Comparison of ENCODE assay signal across 8 cellular contexts in genomic region chr11:87036756-87037449, GRCh38. TPM values are rescaled to one million over a fixed set of nuclear protein-coding genes. Genes with fewer than 3 reads are reported as not detected.
A peak's percentile ranks its signal among the peaks of the same experiment; 100 is the strongest.
DNase-seq lines count a peak whose midpoint lies in the region; ATAC-seq and TF ChIP-seq lines count a peak whose summit lies in the region.

No MANE protein-coding gene starts in this region.

- no peaks in the 10 kb centered on the region for H3K9me3 Mint-ChIP-seq in stimulated activated naive CD8-positive, alpha-beta T cell treated with anti-CD3 and anti-CD28 coated beads, Interleukin-15, Interleukin-2, amounts not matched to agents 100 ng/mL and 50 ng/mL, for 24 hours
- no peaks in the 10 kb centered on the region for H3K9me3 Mint-ChIP-seq in activated naive CD4-positive, alpha-beta T cell treated with anti-CD3 and anti-CD28 coated beads, Interleukin-2, amount 50 U/mL, for 24 hours

- H3K79me2 ChIP-seq in smooth muscle cell (ENCODE audit: low read depth) = peaks cover 36% of the 10 kb centered on the region

- H3K9me3 ChIP-seq in iPS-15b (ENCODE audit: control insufficient read depth, insufficient read depth, low read length) = no peaks in the 10 kb centered on the region
- H3K9me3 ChIP-seq in smooth muscle cell (replicated peaks; ENCODE audit: low read depth) = no peaks in the 10 kb centered on the region

- H3K4me3 ChIP-seq in iPS-15b (ENCODE audit: low read depth, low read length) (peak overlapping the region; percentile 78), smooth muscle cell (peak overlapping the region; percentile 97)

- H3K9ac ChIP-seq in iPS-15b (ENCODE audit: low read depth, low read length) (peak overlapping the region; percentile 74), smooth muscle cell (ENCODE audit: low read depth) (peak overlapping the region; percentile 56)

- H3K27me3 Mint-ChIP-seq in stimulated activated naive CD8-positive, alpha-beta T cell treated with anti-CD3 and anti-CD28 coated beads, Interleukin-15, Interleukin-2, amounts not matched to agents 100 ng/mL and 50 ng/mL, for 24 hours = no peaks in the 10 kb centered on the region
- no peaks in the 10 kb centered on the region for H3K27me3 Mint-ChIP-seq in activated naive CD4-positive, alpha-beta T cell treated with anti-CD3 and anti-CD28 coated beads, Interleukin-2, amount 50 U/mL, for 24 hours

- H3K36me3 ChIP-seq in iPS-15b (ENCODE audit: control insufficient read depth, insufficient read depth, low read length) = no peaks in the 10 kb centered on the region
- no peaks in the 10 kb centered on the region for H3K36me3 ChIP-seq in smooth muscle cell (ENCODE audit: low read depth)

- peak overlapping the region; percentile 2 for H3K27ac ChIP-seq in smooth muscle cell (ENCODE audit: low read depth)

- peak overlapping the region; percentile 24 for H3K27ac Mint-ChIP-seq in stimulated activated naive CD8-positive, alpha-beta T cell treated with anti-CD3 and anti-CD28 coated beads, Interleukin-15, Interleukin-2, amounts not matched to agents 100 ng/mL and 50 ng/mL, for 24 hours
- H3K27ac Mint-ChIP-seq in activated naive CD4-positive, alpha-beta T cell treated with anti-CD3 and anti-CD28 coated beads, Interleukin-2, amount 50 U/mL, for 24 hours = no peak overlapping the region

- H3F3A ChIP-seq in smooth muscle cell (ENCODE audit: low read depth) = peaks cover 6% of the 10 kb centered on the region

- TF ChIP-seq CTCF in smooth muscle cell (IDR thresholded peaks at IDR 0.05; ENCODE audit: borderline replicate concordance, insufficient read depth, poor library complexity, severe bottlenecking) = no peak

- H2AFZ ChIP-seq in smooth muscle cell (ENCODE audit: low read depth) = peak overlapping the region; percentile 89

- H3K4me3 Mint-ChIP-seq in stimulated activated naive CD8-positive, alpha-beta T cell treated with anti-CD3 and anti-CD28 coated beads, Interleukin-15, Interleukin-2, amounts not matched to agents 100 ng/mL and 50 ng/mL, for 24 hours = peak overlapping the region; percentile 98
- H3K4me3 Mint-ChIP-seq in activated naive CD4-positive, alpha-beta T cell treated with anti-CD3 and anti-CD28 coated beads, Interleukin-2, amount 50 U/mL, for 24 hours = peak overlapping the region; percentile 98

- no peaks in the 10 kb centered on the region for H4K20me1 ChIP-seq in smooth muscle cell (ENCODE audit: low read depth)

- 24% methylated on average over 10 of the region's 10 CpGs for WGBS in smooth muscle cell (ENCODE audit: low lambda C conversion rate)

- no peaks in the 10 kb centered on the region for H3K36me3 Mint-ChIP-seq in stimulated activated naive CD8-positive, alpha-beta T cell treated with anti-CD3 and anti-CD28 coated beads, Interleukin-15, Interleukin-2, amounts not matched to agents 100 ng/mL and 50 ng/mL, for 24 hours (ENCODE audit: low read depth)
- H3K36me3 Mint-ChIP-seq in activated naive CD4-positive, alpha-beta T cell treated with anti-CD3 and anti-CD28 coated beads, Interleukin-2, amount 50 U/mL, for 24 hours = peaks cover 2% of the 10 kb centered on the region

- ATAC-seq in stimulated activated naive CD8-positive, alpha-beta T cell treated with anti-CD3 and anti-CD28 coated beads, Interleukin-15, Interleukin-2, amounts not matched to agents 100 U/mL and 50 U/mL, for 24 hours = no peak
- peak; percentile 5 for ATAC-seq in HG03097 (IDR thresholded peaks at IDR 0.05; ENCODE audit: low FRiP score, unreplicated experiment)

- H3K4me1 ChIP-seq in iPS-15b (ENCODE audit: control insufficient read depth, insufficient read depth, low read length) = peaks cover 21% of the 10 kb centered on the region
- H3K4me1 ChIP-seq in smooth muscle cell (ENCODE audit: low read depth) = peaks cover 17% of the 10 kb centered on the region

- peaks cover 46% of the 10 kb centered on the region for H3K4me1 Mint-ChIP-seq in stimulated activated naive CD8-positive, alpha-beta T cell treated with anti-CD3 and anti-CD28 coated beads, Interleukin-15, Interleukin-2, amounts not matched to agents 100 ng/mL and 50 ng/mL, for 24 hours (ENCODE audit: low read depth)
- peaks cover 53% of the 10 kb centered on the region for H3K4me1 Mint-ChIP-seq in activated naive CD4-positive, alpha-beta T cell treated with anti-CD3 and anti-CD28 coated beads, Interleukin-2, amount 50 U/mL, for 24 hours

- H3K4me2 ChIP-seq in smooth muscle cell = peak overlapping the region; percentile 96

- H3K27me3 ChIP-seq in iPS-15b (ENCODE audit: control insufficient read depth, insufficient read depth, low read length) (no peaks in the 10 kb centered on the region), smooth muscle cell (ENCODE audit: low read depth) (no peaks in the 10 kb centered on the region)

- DNase-seq in stimulated activated naive CD8-positive, alpha-beta T cell treated with anti-CD3 and anti-CD28 coated beads, Interleukin-15, Interleukin-2, amounts not matched to agents 100 U/mL and 50 U/mL, for 24 hours = no peak
- DNase-seq in smooth muscle cell (lab: John Stamatoyannopoulos, UW; ENCODE audit: unreplicated experiment) (no peak), AG08395 (ENCODE audit: low spot score) (no peak), retina (no peak)

RNA-seq across cellular contexts. Expression of gene TMEM135, which starts 0.8 kb away (rescaled TPM):
- total RNA-seq in smooth muscle cell = 21.7 and 32.3 TPM in 2 replicates
- 12.4 and 12.6 TPM in 2 replicates for polyA plus RNA-seq in smooth muscle cell
